In genomic region chr2:69741281-69742169, GRCh38 we compare ENCODE assay signal across 8 cellular contexts. TPM values are rescaled to one million over a fixed set of nuclear protein-coding genes. Genes with fewer than 3 reads are reported as not detected.
DNase-seq lines count a peak whose midpoint lies in the region; ATAC-seq, FAIRE-seq and TF ChIP-seq lines count a peak whose summit lies in the region.

Gene ANXA4 (plus strand): TSS chr2:69742134. CDS start chr2:69781566, 39,432 bp downstream.

- no peaks in the 10 kb centered on the region for H3K9me3 ChIP-seq in Loucy (ENCODE audit: insufficient read depth, low read depth, low read length)
- no peaks in the 10 kb centered on the region for H3K9me3 ChIP-seq in GM12878 (replicated peaks; ENCODE audit: control insufficient read depth, insufficient read depth, low read length)
- no peaks in the 10 kb centered on the region for H3K9me3 ChIP-seq in iPS-15b (ENCODE audit: control insufficient read depth, insufficient read depth, low read length)
- no peaks in the 10 kb centered on the region for H3K9me3 ChIP-seq in skeletal muscle tissue (ENCODE audit: control insufficient read depth in 3 of 3, low read length in 3 of 3)

- H3F3A ChIP-seq in Loucy (ENCODE audit: low read depth), result no peaks in the 10 kb centered on the region

- H2AFZ ChIP-seq in Loucy (ENCODE audit: low read length) (peak within 1 kb of the TSS; percentile 93), GM12878 (ENCODE audit: control insufficient read depth, low read depth, low read length) (peak within 1 kb of the TSS; percentile 87)

- H3K9ac ChIP-seq in Loucy (ENCODE audit: low read depth, low read length, poor library complexity, severe bottlenecking) (peak within 1 kb of the TSS; percentile 85), GM12878 (ENCODE audit: control insufficient read depth, insufficient read depth, low read length) (peak within 1 kb of the TSS; percentile 90), iPS-15b (ENCODE audit: low read depth, low read length) (peak within 1 kb of the TSS; percentile 90), skeletal muscle tissue (ENCODE audit: low read depth in 1 of 3, low read length in 3 of 3) (peak within 1 kb of the TSS; percentile 89 to 94 (median 90))

- no peaks in the 10 kb centered on the region for H4K20me1 ChIP-seq in Loucy (ENCODE audit: insufficient read depth, low read length, poor library complexity, severe bottlenecking)
- H4K20me1 ChIP-seq in GM12878 (ENCODE audit: control insufficient read depth, insufficient read depth), result no peaks in the 10 kb centered on the region

- ATAC-seq in GM12878, result peak; percentile 91

- intact Hi-C loops in GM12878 (cut with micrococcal nuclease; ENCODE audit: unreplicated experiment), result loop anchor here (5.0 kb wide), 2 partner anchors 56 to 76 kb away; no protein-coding TSS in a partner anchor

- no peaks in the 10 kb centered on the region for H3K9me2 ChIP-seq in Loucy (replicated peaks; ENCODE audit: low read depth, low read length)

- peak; percentile 75 for FAIRE-seq in GM12878 (lab: Jason Lieb, UNC)

- DNase-seq in GM10248 (ENCODE audit: extremely low spot score), result peak; percentile 86
- DNase-seq in H7, result peak; percentile 88
- DNase-seq in T1000 (lab: John Stamatoyannopoulos, UW), result peak; percentile 26
- no peak for DNase-seq in GM12878 (ENCODE audit: low read depth, low spot score)
- no peak for DNase-seq in DMS79 treated with DMSO at 0.1 percent for 48 hours (lab: John Stamatoyannopoulos, UW)

- WGBS in GM12878 (ENCODE audit: insufficient coverage, insufficient replicate concordance, low lambda C conversion rate, missing lambda C conversion rate), result 1% methylated on average over 55 of the region's 67 CpGs

- peaks cover 13% of the 10 kb centered on the region for H3K27me3 ChIP-seq in H7 (ENCODE audit: control insufficient read depth, insufficient read depth, low read length)
- no peaks in the 10 kb centered on the region for H3K27me3 ChIP-seq in Loucy (ENCODE audit: insufficient read depth, low read length, poor library complexity, severe bottlenecking)
- no peaks in the 10 kb centered on the region for H3K27me3 ChIP-seq in GM12878 (replicated peaks in 1 of 2; ENCODE audit: control insufficient read depth in 2 of 2, insufficient read depth in 2 of 2, low read length in 1 of 2)
- H3K27me3 ChIP-seq in iPS-15b (ENCODE audit: control insufficient read depth, insufficient read depth, low read length), result peaks cover 7% of the 10 kb centered on the region
- no peaks in the 10 kb centered on the region for H3K27me3 ChIP-seq in skeletal muscle tissue (ENCODE audit: control insufficient read depth in 3 of 3, insufficient read depth in 3 of 3, low read length in 3 of 3)

- POLR2A ChIA-PET in GM10248 (lab: Yijun Ruan, JAX) (interaction anchor here (0.8 to 2.8 kb wide), 3 partner anchors 10 to 48 kb away, joined by 4 to 9 read pairs (median 4); no protein-coding TSS in a partner anchor), GM12878 (lab: Charles Lee) (interaction anchor here (0.7 to 5.2 kb wide), 14 partner anchors 9 to 75 kb away, joined by 3 to 61 read pairs (median 9); no protein-coding TSS in a partner anchor)

- H3K79me2 ChIP-seq in Loucy (ENCODE audit: insufficient read depth, low read length) (no peaks in the 10 kb centered on the region), GM12878 (ENCODE audit: control insufficient read depth, insufficient read depth, low read length) (peaks cover 38% of the 10 kb centered on the region)

- no peaks in the 10 kb centered on the region for H3K36me3 ChIP-seq in H7 (replicated peaks; ENCODE audit: control insufficient read depth, insufficient read depth, low read length)
- no peaks in the 10 kb centered on the region for H3K36me3 ChIP-seq in Loucy (ENCODE audit: insufficient read depth, low read length)
- no peaks in the 10 kb centered on the region; a peak in 1 of 4 replicates for H3K36me3 ChIP-seq in GM12878 (ENCODE audit: control insufficient read depth in 2 of 2, insufficient read depth in 2 of 2, low read length in 1 of 2)
- no peaks in the 10 kb centered on the region for H3K36me3 ChIP-seq in iPS-15b (ENCODE audit: control insufficient read depth, insufficient read depth, low read length)
- peaks cover 0 to 3% (median 0%) of the 10 kb centered on the region in 3 donors for H3K36me3 ChIP-seq in skeletal muscle tissue (ENCODE audit: control insufficient read depth in 3 of 3, insufficient read depth in 3 of 3, low read length in 3 of 3)

- RAD21 ChIA-PET in GM12878 (lab: Charles Lee; ENCODE audit: unreplicated experiment), result interaction anchor here (0.6 to 8.3 kb wide), 20 partner anchors 8 to 343 kb away, joined by 3 to 76 read pairs (median 4); no protein-coding TSS in a partner anchor

- SMC1A ChIA-PET in GM12878 (lab: Charles Lee; ENCODE audit: uncharacterized antibody, unreplicated experiment), result interaction anchor here (0.6 to 9.1 kb wide), 14 partner anchors 9 to 76 kb away, joined by 3 to 164 read pairs (median 8); no protein-coding TSS in a partner anchor

- TF ChIP-seq RAD21 in GM12878 (IDR thresholded peaks at IDR 0.05; ENCODE audit: insufficient read depth, low read depth, low read length), result 0 out of 2 replicates have a peak, but pooled peaks have one; percentile 20

- CTCF ChIA-PET in GM10248 (lab: Yijun Ruan, JAX) (interaction anchor here (0.7 to 6.8 kb wide), 9 partner anchors 8 to 176 kb away, joined by 3 to 90 read pairs (median 7); no protein-coding TSS in a partner anchor), GM12878 (lab: Yijun Ruan, JAX) (interaction anchor here (0.7 to 6.4 kb wide), 15 partner anchors 8 to 175 kb away, joined by 3 to 60 read pairs (median 4); no protein-coding TSS in a partner anchor)

- TF ChIP-seq POLR2A in GM12878 (IDR thresholded peaks at IDR 0.05; ENCODE audit: low read depth, low read length), result peak; percentile 89

- H3K4me3 ChIP-seq in H7 (ENCODE audit: insufficient read depth, low read depth, low read length) (peak within 1 kb of the TSS; percentile 70), Loucy (ENCODE audit: low read length, poor library complexity, severe bottlenecking) (peak within 1 kb of the TSS; percentile 86), GM12878 (peak within 1 kb of the TSS; percentile 71), iPS-15b (ENCODE audit: low read depth, low read length) (peak within 1 kb of the TSS; percentile 54), skeletal muscle tissue (ENCODE audit: low read length in 3 of 3) (peak within 1 kb of the TSS; percentile 78 to 92 (median 92))

- in situ Hi-C loops in GM12878 (cut with MboI), result loop anchor here (5.0 kb wide), 1 partner anchor 66 kb away; no protein-coding TSS in a partner anchor

- TF ChIP-seq EP300 in GM12878 (IDR thresholded peaks at IDR 0.05; ENCODE audit: borderline replicate concordance in 1 of 2, control insufficient read depth in 1 of 2, low read depth in 2 of 2, low read length in 2 of 2), result peak in 1 of 2 experiments; percentile 34; a peak in 1 of 4 replicates

- H3K4me2 ChIP-seq in Loucy (ENCODE audit: low read depth, low read length, poor library complexity, severe bottlenecking) (peak within 1 kb of the TSS; percentile 85), GM12878 (ENCODE audit: control insufficient read depth, insufficient read depth) (peak within 1 kb of the TSS; percentile 96)

- TF ChIP-seq CTCF in GM10248 (IDR thresholded peaks at IDR 0.05; ENCODE audit: control extremely low read depth, extremely low read depth, low read depth, missing control alignments) (no peak), Loucy (conservative IDR thresholded peaks at IDR 0.05; ENCODE audit: low read length) (0 out of 2 replicates have a peak, but pooled peaks have one; percentile 22), GM12878 (IDR thresholded peaks at IDR 0.05 in 2 of 3, conservative IDR thresholded peaks at IDR 0.05 in 1 of 3; ENCODE audit: control insufficient read depth in 2 of 3, extremely low read depth in 1 of 3, insufficient read depth in 1 of 3, low read depth in 3 of 3, low read length in 3 of 3) (peak in 2 of 3 experiments; percentile 8 to 21; a peak in 1 of 6 replicates)

- H3K27ac ChIP-seq in GM12878 (ENCODE audit: control insufficient read depth, insufficient read depth) (peak within 1 kb of the TSS; percentile 95), skeletal muscle tissue (ENCODE audit: low read depth, low read length) (peak within 1 kb of the TSS; percentile 95)

- BruUV-seq in GM12878 (replicated peaks; lab: Mats Ljungman, UMichigan), result TSS peak; percentile 85

- H3K4me1 ChIP-seq in Loucy (ENCODE audit: insufficient read depth, low read length, poor library complexity, severe bottlenecking) (peaks cover 10% of the 10 kb centered on the region), GM12878 (ENCODE audit: control insufficient read depth, insufficient read depth, low read length) (peaks cover 6% of the 10 kb centered on the region), iPS-15b (ENCODE audit: control insufficient read depth, insufficient read depth, low read length) (peaks cover 2% of the 10 kb centered on the region), skeletal muscle tissue (ENCODE audit: control insufficient read depth in 3 of 3, insufficient read depth in 3 of 3, low read length in 3 of 3) (peaks cover 12 to 23% (median 13%) of the 10 kb centered on the region in 3 donors)

TF ChIP-seq in GM12878, 131 proteins besides CTCF, POLR2A, EP300 and RAD21 (continues in another document):
- 0 out of 2 replicates have a peak, but pooled peaks have one; percentile 43 for TF ChIP-seq WRNIP1 (IDR thresholded peaks at IDR 0.05; ENCODE audit: borderline replicate concordance, low read depth, low read length)
- no peak for TF ChIP-seq BCL11A (IDR thresholded peaks at IDR 0.05; ENCODE audit: low read depth, low read length)

RNA-seq across cellular contexts. Expression of gene ANXA4, which starts in this region (rescaled TPM):
- 2.8 and 3.0 TPM in 2 replicates for total RNA-seq in H7 (2014; rRNA removed; shearing (Covaris generic))
- total RNA-seq in GM12878 (2013; cell fraction: nucleolus; rRNA removed), result 52.6 and 58.2 TPM in 2 replicates
- total RNA-seq in GM12878 (2014; rRNA removed) (59.3 and 60.0 TPM in 2 replicates), GM12878 (2014; rRNA removed; fragmentation: Illumina TruSeq; extraction: Trizol) (16.3 and 17.7 TPM in 2 replicates), GM12878 (2021) (57.5 and 64.2 TPM in 2 replicates), skeletal muscle tissue (18.8 TPM)
- polyA plus RNA-seq in GM12878 (2011; ENCODE audit: low read depth), result 18.8 TPM
- polyA plus RNA-seq in GM12878 (2011; rRNA removed) (81.6 and 97.2 TPM in 2 replicates), GM12878 (2014; fragmentation: Illumina TruSeq; extraction: Trizol) (57.9 and 74.3 TPM in 2 replicates), GM12878 (2014; fragmentation: Nextera tagmentation; extraction: Ambion mirVana) (10 to 100 TPM; 64.6 to 73.1 TPM), GM12878 (2014; rRNA removed) (78.8 and 94.3 TPM in 2 replicates), GM12878 (2016; fragmentation: Nextera tagmentation; extraction: Ambion mirVana) (10 to 100 TPM; 69.0 to 74.2 TPM)
- polyA plus RNA-seq in GM12878 (2011; cell fraction: cytosol; rRNA removed), result 71.3 and 110 TPM in 2 replicates
- 110 and 122 TPM in 2 replicates for polyA plus RNA-seq in GM12878 (2011; cell fraction: nucleus; rRNA removed)
- 44.2 and 54.2 TPM in 2 replicates for polyA plus RNA-seq in GM12878 (2012)
- 77.5 and 85.9 TPM in 2 replicates for polyA minus RNA-seq in GM12878 (2011; rRNA and poly(A)+ RNA removed)
- polyA minus RNA-seq in GM12878 (2011; cell fraction: cytosol; rRNA and poly(A)+ RNA removed), result 24.5 and 37.8 TPM in 2 replicates
- 21.4 and 30.3 TPM in 2 replicates for polyA minus RNA-seq in GM12878 (2011; cell fraction: nucleus; rRNA and poly(A)+ RNA removed)

Comparison
In these comparisons a context has a peak if more than half of its experiments do, and no peak if none do; other contexts are left out.
1. DNase-seq: peak in GM10248 (single experiment), H7 (single experiment) and T1000 (single experiment); none in GM12878 (single experiment) and DMS79 treated with DMSO at 0.1 percent for 48 hours (single experiment).
2. Peak in every context shown above with its lines, with median percentiles within 50 percentile points of each other: H3K4me3 ChIP-seq and H3K9ac ChIP-seq.